8 cellular contexts compared by ENCODE assay signal in the genomic region with DNA sequence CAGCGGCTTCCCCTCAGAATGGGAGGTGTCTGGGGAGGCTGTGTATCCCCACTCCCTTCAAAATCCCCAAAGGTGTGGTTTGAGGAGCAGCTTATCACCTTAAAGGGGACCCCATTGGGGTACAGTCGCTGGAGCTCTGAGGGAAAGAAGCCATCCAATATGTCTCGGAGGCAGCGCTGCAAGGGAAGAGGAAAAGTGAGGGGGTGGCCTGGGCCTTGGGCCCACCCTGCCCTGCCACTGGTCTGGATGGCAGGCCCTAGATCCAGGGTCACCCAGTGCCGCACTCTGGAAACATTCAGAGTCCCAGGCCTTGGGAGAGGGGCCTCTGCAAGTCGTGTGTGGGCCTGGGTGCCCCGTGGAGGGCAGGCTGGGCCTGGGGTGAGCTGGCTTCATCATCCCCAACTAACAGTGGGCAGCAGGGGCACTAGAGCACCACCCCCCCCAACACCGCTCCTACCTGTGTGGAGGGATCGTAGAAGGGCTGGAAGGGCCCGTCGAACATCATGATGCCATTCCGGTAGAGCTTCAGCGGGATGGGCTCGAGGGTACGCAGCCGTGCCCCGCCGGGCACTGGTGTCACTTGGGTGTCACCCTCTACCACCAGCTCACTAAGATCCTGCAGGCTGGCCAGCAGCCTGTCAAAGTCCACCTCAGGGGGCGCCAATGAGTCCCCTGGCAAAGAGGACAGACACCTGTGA. TPM values are rescaled to one million over a fixed set of nuclear protein-coding genes. Genes with fewer than 3 reads are reported as not detected.
DNase-seq lines count a peak whose midpoint lies in the region; ATAC-seq and TF ChIP-seq lines count a peak whose summit lies in the region.

No MANE protein-coding gene starts in this region.

- H3K9me3 Mint-ChIP-seq in activated T-helper 2 cell treated with anti-CD3 and anti-CD28 coated beads, Interferon-gamma antibody, Interleukin-2, Interleukin-4, amounts not matched to agents 10 μg/mL and 5 μg/mL and 100 μg/mL, durations not matched to agents 14 hours and 24 hours and 36 hours = no peaks in the 10 kb centered on the region

- peak; percentile 50 for TF ChIP-seq CTCF in DND-41 (IDR thresholded peaks at IDR 0.05; ENCODE audit: borderline replicate concordance, extremely low read depth, low read length, poor library complexity, severe bottlenecking)

- H3K4me1 ChIP-seq in DND-41 (ENCODE audit: insufficient read depth, low read length) = peaks cover 81% of the 10 kb centered on the region

- H3K27ac ChIP-seq in DND-41 (ENCODE audit: low read length) = peak overlapping the region; percentile 93

- no peaks in the 10 kb centered on the region for H3K27me3 ChIP-seq in DND-41 (ENCODE audit: insufficient read depth, low read length, poor library complexity)

- H2AFZ ChIP-seq in DND-41 (ENCODE audit: low read depth, low read length) = no peak overlapping the region

- no peak overlapping the region for H3K4me3 Mint-ChIP-seq in activated T-helper 2 cell treated with anti-CD3 and anti-CD28 coated beads, Interferon-gamma antibody, Interleukin-2, Interleukin-4, amounts not matched to agents 10 μg/mL and 5 μg/mL and 100 μg/mL, durations not matched to agents 14 hours and 24 hours and 36 hours (ENCODE audit: low read depth)

- no peak overlapping the region for H3K4me3 ChIP-seq in DND-41 (ENCODE audit: low read depth in 1 of 2, low read length in 2 of 2)

- H3K79me2 ChIP-seq in DND-41 (ENCODE audit: insufficient read depth, low read length) = peaks cover 15% of the 10 kb centered on the region

- in situ Hi-C loops in KBM-7 (cut with MboI; ENCODE audit: low pct_unique_long_range_greater_than_20kb, low sequenced_read_pairs) = no loop called here

- DNase-seq in DND-41 (peak; percentile 53), KBM-7 (peak; percentile 56), islet precursor cell (peak; percentile 89), middle frontal gyrus (ENCODE audit: extremely low spot score, low spot score) (no peak), NCI-H128 (lab: John Stamatoyannopoulos, UW; ENCODE audit: unreplicated experiment) (no peak)
- no peak for DNase-seq in activated T-helper 2 cell treated with anti-CD3 and anti-CD28 coated beads, Interferon-gamma antibody, Interleukin-2, Interleukin-4, amounts not matched to agents 10 μg/mL and 5 μg/mL and 100 μg/mL, durations not matched to agents 14 hours and 24 hours and 36 hours (ENCODE audit: low spot score)

- peaks cover 37% of the 10 kb centered on the region for H3K36me3 ChIP-seq in DND-41 (ENCODE audit: insufficient read depth, low read length)

- H3K27me3 Mint-ChIP-seq in activated T-helper 2 cell treated with anti-CD3 and anti-CD28 coated beads, Interferon-gamma antibody, Interleukin-2, Interleukin-4, amounts not matched to agents 10 μg/mL and 5 μg/mL and 100 μg/mL, durations not matched to agents 14 hours and 24 hours and 36 hours (ENCODE audit: low read depth) = no peaks in the 10 kb centered on the region

- peaks cover 89% of the 10 kb centered on the region for H3K4me1 Mint-ChIP-seq in activated T-helper 2 cell treated with anti-CD3 and anti-CD28 coated beads, Interferon-gamma antibody, Interleukin-2, Interleukin-4, amounts not matched to agents 10 μg/mL and 5 μg/mL and 100 μg/mL, durations not matched to agents 14 hours and 24 hours and 36 hours (ENCODE audit: low read depth)

- H3K9me3 ChIP-seq in DND-41 (ENCODE audit: insufficient read depth, low read length, severe bottlenecking) = no peaks in the 10 kb centered on the region

- H3K4me2 ChIP-seq in DND-41 (ENCODE audit: insufficient read depth, low read length) = no peak overlapping the region; the same call in 1 of the 2 replicates

- intact Hi-C loops in activated T-helper 2 cell treated with anti-CD3 and anti-CD28 coated beads, Interferon-gamma antibody, Interleukin-2, Interleukin-4, amounts not matched to agents 10 μg/mL and 5 μg/mL and 100 μg/mL, durations not matched to agents 14 hours and 24 hours and 36 hours (cut with micrococcal nuclease) = loop anchor here (10.0 kb wide), 1 partner anchor 259 kb away; no protein-coding TSS in a partner anchor

- peaks cover 13% of the 10 kb centered on the region; the same call in 1 of the 2 replicates for H4K20me1 ChIP-seq in DND-41 (ENCODE audit: insufficient read depth, low read length)

- peaks cover 41% of the 10 kb centered on the region for H3K36me3 Mint-ChIP-seq in activated T-helper 2 cell treated with anti-CD3 and anti-CD28 coated beads, Interferon-gamma antibody, Interleukin-2, Interleukin-4, amounts not matched to agents 10 μg/mL and 5 μg/mL and 100 μg/mL, durations not matched to agents 14 hours and 24 hours and 36 hours (ENCODE audit: low read depth)

- ATAC-seq in DND-41 (ENCODE audit: insufficient read depth, low read depth) (no peak), GM18505 (IDR thresholded peaks at IDR 0.05; ENCODE audit: unreplicated experiment) (no peak), GM21619 (IDR thresholded peaks at IDR 0.05; ENCODE audit: unreplicated experiment) (no peak)

- peak overlapping the region; percentile 42; the same call in 1 of the 2 replicates for H3K9ac ChIP-seq in DND-41 (ENCODE audit: low read depth, low read length)

- no peak for TF ChIP-seq POLR2A in GM18505 (IDR thresholded peaks at IDR 0.05; ENCODE audit: borderline replicate concordance, extremely low read depth, insufficient read depth, insufficient read length)

- H3K27ac Mint-ChIP-seq in activated T-helper 2 cell treated with anti-CD3 and anti-CD28 coated beads, Interferon-gamma antibody, Interleukin-2, Interleukin-4, amounts not matched to agents 10 μg/mL and 5 μg/mL and 100 μg/mL, durations not matched to agents 14 hours and 24 hours and 36 hours = peak overlapping the region; percentile 100

RNA-seq across cellular contexts. Expression of a gene that starts 5.6 kb away (rescaled TPM):
- 437 TPM in 2 replicates for total RNA-seq in activated T-helper 2 cell treated with anti-CD3 and anti-CD28 coated beads, Interferon-gamma antibody, Interleukin-2, Interleukin-4, amounts not matched to agents 10 μg/mL and 5 μg/mL and 100 μg/mL, durations not matched to agents 14 hours and 24 hours and 36 hours

RNA-seq across cellular contexts. Expression of a gene that starts 20.9 kb away (rescaled TPM):
- total RNA-seq in activated T-helper 2 cell treated with anti-CD3 and anti-CD28 coated beads, Interferon-gamma antibody, Interleukin-2, Interleukin-4, amounts not matched to agents 10 μg/mL and 5 μg/mL and 100 μg/mL, durations not matched to agents 14 hours and 24 hours and 36 hours = 13.1 and 14.2 TPM in 2 replicates

RNA-seq across cellular contexts. Expression of a gene that starts 32.2 kb away (rescaled TPM):
- total RNA-seq in activated T-helper 2 cell treated with anti-CD3 and anti-CD28 coated beads, Interferon-gamma antibody, Interleukin-2, Interleukin-4, amounts not matched to agents 10 μg/mL and 5 μg/mL and 100 μg/mL, durations not matched to agents 14 hours and 24 hours and 36 hours = 237 and 243 TPM in 2 replicates

RNA-seq across cellular contexts. Expression of a gene that starts 51.5 kb away (rescaled TPM):
- 39.6 and 39.8 TPM in 2 replicates for total RNA-seq in activated T-helper 2 cell treated with anti-CD3 and anti-CD28 coated beads, Interferon-gamma antibody, Interleukin-2, Interleukin-4, amounts not matched to agents 10 μg/mL and 5 μg/mL and 100 μg/mL, durations not matched to agents 14 hours and 24 hours and 36 hours

Comparison
In these comparisons a context has a peak if more than half of its experiments do, and no peak if none do; other contexts are left out.
1. DNase-seq: peak in DND-41 (single experiment), KBM-7 (single experiment) and islet precursor cell (single experiment); none in activated T-helper 2 cell treated with anti-CD3 and anti-CD28 coated beads, Interferon-gamma antibody, Interleukin-2, Interleukin-4, amounts not matched to agents 10 μg/mL and 5 μg/mL and 100 μg/mL, durations not matched to agents 14 hours and 24 hours and 36 hours (single experiment), middle frontal gyrus (single experiment) and NCI-H128 (single experiment).